ENCODE assay signal across 8 cellular contexts in genomic region chr19:50330365-50331078, GRCh38. TPM values are rescaled to one million over a fixed set of nuclear protein-coding genes. Genes with fewer than 3 reads are reported as not detected.
DNase-seq lines count a peak whose midpoint lies in the region; ATAC-seq and TF ChIP-seq lines count a peak whose summit lies in the region.

No MANE protein-coding gene starts in this region.

- H3K9me3 Mint-ChIP-seq in IgD-negative memory B cell (peaks cover 0 to 4% (median 0%) of the 10 kb centered on the region in 3 donors), progenitor cell of endocrine pancreas (ENCODE audit: low read depth) (peaks cover 9% of the 10 kb centered on the region)

- 1% methylated on average over 48 of the region's 48 CpGs for WGBS in tibial nerve, 2 donors

- H3K4me3 Mint-ChIP-seq in IgD-negative memory B cell (peak overlapping the region; percentile 84 to 95 (median 90)), progenitor cell of endocrine pancreas (ENCODE audit: low read depth) (peak overlapping the region; percentile 79)

- no peak for TF ChIP-seq CTCF in GM13977 (IDR thresholded peaks at IDR 0.05; ENCODE audit: extremely low read depth, insufficient read depth, missing control alignments)
- no peak for TF ChIP-seq CTCF in Panc1 (IDR thresholded peaks at IDR 0.05)
- TF ChIP-seq CTCF in progenitor cell of endocrine pancreas (IDR thresholded peaks at IDR 0.05; ENCODE audit: unreplicated experiment) = no peak
- no peak for TF ChIP-seq CTCF in tibial nerve (IDR thresholded peaks at IDR 0.05)
- TF ChIP-seq CTCF in omental fat pad (IDR thresholded peaks at IDR 0.05) = no peak

- no peak for TF ChIP-seq POLR2A in tibial nerve (IDR thresholded peaks at IDR 0.05)

- H3K27ac ChIP-seq in Panc1 (ENCODE audit: low read length) (peak overlapping the region; percentile 71), tibial nerve (peak overlapping the region; percentile 35 to 81 (median 58))

- in situ Hi-C loops in GM13977 (cut with MboI; ENCODE audit: low pct_unique_long_range_greater_than_20kb, low sequenced_read_pairs, unreplicated experiment) = no loop called here
- in situ Hi-C loops in Panc1 (cut with HindIII; ENCODE audit: low pct_unique_long_range_greater_than_20kb, low sequenced_read_pairs) = no loop called here

- peak overlapping the region; percentile 28 to 95 (median 94) for H3K27ac Mint-ChIP-seq in IgD-negative memory B cell
- H3K27ac Mint-ChIP-seq in progenitor cell of endocrine pancreas = peak overlapping the region; percentile 95

- TF ChIP-seq EP300 in tibial nerve (IDR thresholded peaks at IDR 0.05) = no peak

- H3K27me3 Mint-ChIP-seq in IgD-negative memory B cell (peaks cover 10% of the 10 kb centered on the region), progenitor cell of endocrine pancreas (peaks cover 27% of the 10 kb centered on the region)

- DNase-seq in GM13977 (ENCODE audit: low spot score) (peak; percentile 93), Panc1 (ENCODE audit: low read depth, low spot score) (no peak), left cardiac atrium (peak; percentile 89), progenitor cell of endocrine pancreas (ENCODE audit: low spot score, unreplicated experiment) (peak; percentile 87), tibial nerve (ENCODE audit: low spot score in 2 of 2) (peak; percentile 26), omental fat pad (ENCODE audit: low spot score) (no peak)
- DNase-seq in activated effector memory CD4-positive, alpha-beta T cell treated with anti-CD3 and anti-CD28 coated beads, Interleukin-2, amount 50 U/mL, for 16 hours = peak; percentile 94

- H3K4me3 ChIP-seq in Panc1 (ENCODE audit: low read depth in 2 of 2, low read length in 2 of 2) (peak overlapping the region; percentile 49 to 63), tibial nerve (peak overlapping the region; percentile 17 to 48 (median 25))

- H3K4me1 ChIP-seq in Panc1 (ENCODE audit: control insufficient read depth, insufficient read depth, low read length) (peaks cover 12% of the 10 kb centered on the region), tibial nerve (peaks cover 0 to 64% (median 19%) of the 10 kb centered on the region in 4 donors)

- ATAC-seq in Panc1 (peak; percentile 67), left cardiac atrium (peak; percentile 45 to 63), omental fat pad (ENCODE audit: low FRiP score) (no peak)

- intact Hi-C loops in Panc1 (cut with micrococcal nuclease; ENCODE audit: unreplicated experiment) (no loop called here), left cardiac atrium (cut with DNase I) (no loop called here)

- no peaks in the 10 kb centered on the region for H3K36me3 ChIP-seq in Panc1 (ENCODE audit: control insufficient read depth, insufficient read depth, low read length)
- H3K36me3 ChIP-seq in tibial nerve = no peaks in the 10 kb centered on the region

- POLR2A ChIA-PET in Panc1 (lab: Charles Lee) = no interaction called here

- H3K9me3 ChIP-seq in Panc1 (ENCODE audit: control insufficient read depth, insufficient read depth, low read depth, low read length) = no peaks in the 10 kb centered on the region
- H3K9me3 ChIP-seq in tibial nerve = no peaks in the 10 kb centered on the region

- peaks cover 23 to 55% (median 53%) of the 10 kb centered on the region in 3 donors for H3K4me1 Mint-ChIP-seq in IgD-negative memory B cell
- H3K4me1 Mint-ChIP-seq in progenitor cell of endocrine pancreas (ENCODE audit: low read depth) = peaks cover 45% of the 10 kb centered on the region

- H3K36me3 Mint-ChIP-seq in IgD-negative memory B cell (peaks cover 4% of the 10 kb centered on the region), progenitor cell of endocrine pancreas (ENCODE audit: insufficient read depth) (peaks cover 6% of the 10 kb centered on the region)

- H3K27me3 ChIP-seq in Panc1 (ENCODE audit: control insufficient read depth, insufficient read depth, low read length) (no peaks in the 10 kb centered on the region), tibial nerve (peaks cover 0 to 89% of the 10 kb centered on the region in 2 donors)

- BruUV-seq in Panc1 (replicated peaks; lab: Mats Ljungman, UMichigan) = no TSS peak

- CTCF ChIA-PET in Panc1 (lab: Charles Lee) = no interaction called here

RNA-seq across cellular contexts. Expression of gene KCNC3, which starts 1.3 kb away (rescaled TPM):
- polyA plus RNA-seq in IgD-negative memory B cell = not detected
- total RNA-seq in Panc1 (2021; ENCODE audit: unreplicated experiment) = 10.8 TPM
- polyA plus RNA-seq in Panc1 (2012; ENCODE audit: insufficient read length) = 13.8 TPM
- 1 to 10 TPM; 2.7 to 4.0 TPM for total RNA-seq in left cardiac atrium
- 19.8 and 23.6 TPM in 2 replicates for total RNA-seq in progenitor cell of endocrine pancreas
- total RNA-seq in tibial nerve = 1 to 10 TPM in 1 of 4 donors, under 1 TPM in 3; 0.21 to 1.2 (median 0.71) TPM
- under 1 TPM; 0.28 to 0.72 (median 0.31) TPM for total RNA-seq in omental fat pad

RNA-seq across cellular contexts. Expression of gene NAPSA, which starts 34.9 kb away (rescaled TPM):
- 4.2 TPM for polyA plus RNA-seq in IgD-negative memory B cell
- total RNA-seq in Panc1 (2021; ENCODE audit: unreplicated experiment) (2.5 TPM), left cardiac atrium (under 1 TPM; 0.47 to 0.97 TPM), progenitor cell of endocrine pancreas (2.3 and 2.7 TPM in 2 replicates), tibial nerve (1 to 10 TPM in 1 of 4 donors, under 1 TPM in 1, not detected in 2; 0.39 to 2.1 TPM), omental fat pad (1 to 10 TPM in 2 of 4 donors, not detected in 2; 1.3 TPM)
- 0.99 TPM for polyA plus RNA-seq in Panc1 (2012; ENCODE audit: insufficient read length)

RNA-seq across cellular contexts. Expression of gene NR1H2, which starts 45.7 kb away (rescaled TPM):
- 130 TPM for polyA plus RNA-seq in IgD-negative memory B cell
- 55.8 TPM for total RNA-seq in Panc1 (2021; ENCODE audit: unreplicated experiment)
- 81.9 TPM for polyA plus RNA-seq in Panc1 (2012; ENCODE audit: insufficient read length)
- 10 to 100 TPM; 59.3 to 70.0 TPM for total RNA-seq in left cardiac atrium
- 28.3 and 29.1 TPM in 2 replicates for total RNA-seq in progenitor cell of endocrine pancreas
- total RNA-seq in tibial nerve = 100 to 1,000 TPM in 1 of 4 donors, 10 to 100 TPM in 3; 80.2 to 125 (median 93.7) TPM
- 10 to 100 TPM; 73.5 to 93.5 (median 82.0) TPM for total RNA-seq in omental fat pad

RNA-seq across cellular contexts. Expression of gene POLD1, which starts 53.6 kb away (rescaled TPM):
- 32.8 TPM for polyA plus RNA-seq in IgD-negative memory B cell
- 71.7 TPM for total RNA-seq in Panc1 (2021; ENCODE audit: unreplicated experiment)
- polyA plus RNA-seq in Panc1 (2012; ENCODE audit: insufficient read length) = 54.9 TPM
- 10 to 100 TPM; 12.0 to 13.4 TPM for total RNA-seq in left cardiac atrium
- 91.4 and 99.5 TPM in 2 replicates for total RNA-seq in progenitor cell of endocrine pancreas
- total RNA-seq in tibial nerve = 10 to 100 TPM; 10.8 to 28.2 (median 15.5) TPM
- total RNA-seq in omental fat pad = 10 to 100 TPM; 10.0 to 17.2 (median 11.7) TPM

Comparison
In these comparisons a context has a peak if more than half of its experiments do, and no peak if none do; other contexts are left out.
1. DNase-seq: peak in GM13977 (single experiment), activated effector memory CD4-positive, alpha-beta T cell treated with anti-CD3 and anti-CD28 coated beads, Interleukin-2, amount 50 U/mL, for 16 hours (single experiment), left cardiac atrium (single experiment), progenitor cell of endocrine pancreas (single experiment) and tibial nerve (2 of 2); none in Panc1 (single experiment) and omental fat pad (single experiment).